24 cellular contexts compared by ENCODE assay signal in genomic region chr10:104142081-104142480, GRCh38.
"Had no signal": no experiment of that assay in that cellular context is flagged by ENCODE, and none has a peak within 500 bp of the region (broad histone marks: within the 10 kb centered on the region; RNA-seq: fewer than 3 reads in every experiment).

No MANE protein-coding gene starts in this region.

- DNase-seq: activated CD4-positive, alpha-beta memory T cell treated with anti-CD3 and anti-CD28 coated beads for 36 hours; activated CD4-positive, alpha-beta T cell treated with anti-CD3 and anti-CD28 coated beads, Interleukin-2, amount 10 ng/mL, durations not matched to agents 24 days and 14 days; activated CD4-positive, CD25-positive, alpha-beta regulatory T cell treated with anti-CD3 and anti-CD28 coated beads, Interleukin-2, amount 50 U/mL, for 72 hours; activated CD8-positive, alpha-beta memory T cell treated with anti-CD3 and anti-CD28 coated beads, Interleukin-2, amount 50 U/mL, for 4 hours; activated effector memory CD4-positive, alpha-beta T cell treated with anti-CD3 and anti-CD28 coated beads, Interleukin-2, amount 50 U/mL, for 16 hours; activated naive CD4-positive, alpha-beta T cell treated with anti-CD3 and anti-CD28 coated beads for 36 hours; activated naive CD8-positive, alpha-beta T cell treated with anti-CD3 and anti-CD28 coated beads for 36 hours; activated T-cell treated with anti-CD3 and anti-CD28 coated beads, Interleukin-2, amount 50 U/mL, for 1 hour; adrenal gland; aorta; cortex of kidney; head of caudate nucleus; hippocampal formation; islet precursor cell; left ventricle myocardium inferior; mesendoderm; natural killer cell; right lobe of liver; stimulated activated CD4-positive, alpha-beta T cell treated with anti-CD3 and anti-CD28 coated beads, Interleukin-2, amount 100 ng/mL, for 48 hours; stimulated activated naive CD4-positive, alpha-beta T cell treated with Interleukin-2 at 50 U/mL for 16 hours; T1000; WERI-Rb-1 had no signal

- H3K27me3 ChIP-seq: adrenal gland, right lobe of liver, tibial nerve had no signal

- H3K4me3 ChIP-seq: adrenal gland, left ventricle myocardium inferior, lung, right lobe of liver, tibial nerve had no signal

- H3K36me3 ChIP-seq: adrenal gland, left ventricle myocardium inferior, right lobe of liver, tibial nerve, WERI-Rb-1 had no signal

- H3K4me1 ChIP-seq: adrenal gland, left ventricle myocardium inferior, right lobe of liver, tibial nerve had no signal

- H3K27ac ChIP-seq: adrenal gland, left ventricle myocardium inferior, right lobe of liver, tibial nerve, WERI-Rb-1 had no signal

- H3K9me3 ChIP-seq: adrenal gland, left ventricle myocardium inferior, right lobe of liver, tibial nerve had no signal

- ATAC-seq: natural killer cell, right lobe of liver had no signal
